ENCODE assay signal across 8 cellular contexts in the genomic region with DNA sequence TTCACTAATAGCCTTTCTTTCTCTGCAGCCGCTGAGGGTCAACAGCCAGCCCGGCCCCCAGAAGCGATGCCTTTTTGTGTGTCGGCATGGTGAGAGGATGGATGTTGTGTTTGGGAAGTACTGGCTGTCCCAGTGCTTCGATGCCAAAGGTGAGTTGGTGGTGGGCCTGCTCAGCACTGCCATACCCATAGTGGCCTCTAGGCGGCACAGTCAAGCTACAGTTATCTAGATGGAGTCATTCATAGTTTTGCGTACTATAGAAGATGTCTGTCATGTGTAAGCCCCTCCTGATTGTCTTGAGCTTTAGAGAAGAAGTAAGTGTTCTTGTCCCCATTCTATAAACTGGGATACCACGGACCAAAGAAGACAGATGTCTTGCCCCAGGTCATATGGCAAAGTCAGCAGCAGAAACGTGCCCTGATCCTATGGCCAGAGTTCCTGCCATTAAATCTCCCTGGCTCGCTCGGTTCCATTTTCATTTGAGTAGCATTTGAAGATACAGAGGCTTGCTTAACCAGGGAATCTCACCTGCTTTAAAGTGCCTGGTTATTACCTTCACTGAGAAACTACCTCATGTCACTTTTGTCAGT. TPM values are rescaled to one million over a fixed set of nuclear protein-coding genes. Genes with fewer than 3 reads are reported as not detected.
DNase-seq lines count a peak whose midpoint lies in the region; ATAC-seq and TF ChIP-seq lines count a peak whose summit lies in the region.

No MANE protein-coding gene starts in this region.

- no peak overlapping the region for H3K4me3 Mint-ChIP-seq in CD4-positive, CD25-positive, alpha-beta regulatory T cell

- TF ChIP-seq CTCF in colonic mucosa (IDR thresholded peaks at IDR 0.05) = peak; percentile 83
- TF ChIP-seq CTCF in mucosa of descending colon (IDR thresholded peaks at IDR 0.05) = peak; percentile 46

- H3K4me1 ChIP-seq in CD4-positive, CD25-positive, alpha-beta regulatory T cell (ENCODE audit: control insufficient read depth, insufficient read depth, low read length, poor library complexity, severe bottlenecking) = no peaks in the 10 kb centered on the region
- H3K4me1 ChIP-seq in colonic mucosa (no peaks in the 10 kb centered on the region), mucosa of descending colon (ENCODE audit: low read depth) (peaks cover 2% of the 10 kb centered on the region)

- no peaks in the 10 kb centered on the region for H3K9me3 Mint-ChIP-seq in CD4-positive, CD25-positive, alpha-beta regulatory T cell

- intact Hi-C loops in colonic mucosa (cut with DNase I) (loop anchor here (5.0 kb wide), 1 partner anchor 56 kb away; no protein-coding TSS in a partner anchor), mucosa of descending colon (cut with DNase I, micrococcal nuclease) (loop anchor here in 1 of 2 donors (10.0 kb wide), 1 partner anchor 59 kb away; no protein-coding TSS in a partner anchor)

- ATAC-seq in CD4-positive, CD25-positive, alpha-beta regulatory T cell (ENCODE audit: low read depth in 2 of 2) = peak; percentile 74
- ATAC-seq in GM19467 (IDR thresholded peaks at IDR 0.05; ENCODE audit: unreplicated experiment) (peak; percentile 50), mucosa of descending colon (peak; percentile 76), HG03108 (IDR thresholded peaks at IDR 0.05; ENCODE audit: unreplicated experiment) (no peak)

- no peak overlapping the region for H3K27ac ChIP-seq in CD4-positive, CD25-positive, alpha-beta regulatory T cell (ENCODE audit: insufficient read depth, low read length, poor library complexity, severe bottlenecking)
- H3K27ac ChIP-seq in colonic mucosa = no peak overlapping the region

- H3K36me3 Mint-ChIP-seq in CD4-positive, CD25-positive, alpha-beta regulatory T cell = peaks cover 61% of the 10 kb centered on the region

- H3K27me3 Mint-ChIP-seq in CD4-positive, CD25-positive, alpha-beta regulatory T cell = no peaks in the 10 kb centered on the region

- peak overlapping the region in 1 of 3 donors; percentile 52 for H3K27ac Mint-ChIP-seq in CD4-positive, CD25-positive, alpha-beta regulatory T cell

- H3K4me1 Mint-ChIP-seq in CD4-positive, CD25-positive, alpha-beta regulatory T cell = peaks cover 0 to 5% (median 0%) of the 10 kb centered on the region in 4 donors

- H3K36me3 ChIP-seq in CD4-positive, CD25-positive, alpha-beta regulatory T cell (ENCODE audit: control insufficient read depth, insufficient read depth, low read length) = peaks cover 84% of the 10 kb centered on the region
- no peaks in the 10 kb centered on the region for H3K36me3 ChIP-seq in colonic mucosa
- no peaks in the 10 kb centered on the region for H3K36me3 ChIP-seq in mucosa of descending colon (ENCODE audit: low read depth)

- H3K4me3 ChIP-seq in CD4-positive, CD25-positive, alpha-beta regulatory T cell (ENCODE audit: low read depth, low read length) = no peak overlapping the region
- H3K4me3 ChIP-seq in colonic mucosa (no peak overlapping the region), mucosa of descending colon (no peak overlapping the region)

- no peaks in the 10 kb centered on the region for H3K27me3 ChIP-seq in CD4-positive, CD25-positive, alpha-beta regulatory T cell (ENCODE audit: control insufficient read depth, insufficient read depth, low read length)
- no peaks in the 10 kb centered on the region for H3K27me3 ChIP-seq in colonic mucosa

- H3K9me3 ChIP-seq in CD4-positive, CD25-positive, alpha-beta regulatory T cell (ENCODE audit: control insufficient read depth in 2 of 2, low read length in 2 of 2) = no peaks in the 10 kb centered on the region
- no peaks in the 10 kb centered on the region for H3K9me3 ChIP-seq in colonic mucosa
- no peaks in the 10 kb centered on the region for H3K9me3 ChIP-seq in mucosa of descending colon

- DNase-seq in CD4-positive, CD25-positive, alpha-beta regulatory T cell = peak; percentile 19 to 52 (median 51)
- DNase-seq in M059J (ENCODE audit: low read depth) (peak; percentile 29), colonic mucosa (peak; percentile 49), mucosa of descending colon (peak in 2 of 3 donors; percentile 70 to 75)
- peak; percentile 37 for DNase-seq in activated CD4-positive, alpha-beta T cell treated with anti-CD3 and anti-CD28 coated beads for 1 hour
- DNase-seq in stimulated activated naive CD4-positive, alpha-beta T cell (lab: John Stamatoyannopoulos, UW) = peak; percentile 39 to 77 (median 55)

- H3K9ac ChIP-seq in colonic mucosa (ENCODE audit: low read depth in 2 of 2, low read length in 2 of 2) = no peak overlapping the region

RNA-seq across cellular contexts. Expression of gene CRTAM, which starts 42.1 kb away (rescaled TPM):
- total RNA-seq in CD4-positive, CD25-positive, alpha-beta regulatory T cell = 1.4 TPM
- polyA plus RNA-seq in CD4-positive, CD25-positive, alpha-beta regulatory T cell = 1 to 10 TPM in 2 of 4 donors, under 1 TPM in 2; 0.29 to 1.9 (median 0.98) TPM
- not detected in 2 replicates for total RNA-seq in M059J (2014; rRNA removed; shearing (Covaris generic))
- total RNA-seq in colonic mucosa (not detected), mucosa of descending colon (under 1 TPM; 0.26 to 0.87 (median 0.38) TPM)
